In the genomic region with DNA sequence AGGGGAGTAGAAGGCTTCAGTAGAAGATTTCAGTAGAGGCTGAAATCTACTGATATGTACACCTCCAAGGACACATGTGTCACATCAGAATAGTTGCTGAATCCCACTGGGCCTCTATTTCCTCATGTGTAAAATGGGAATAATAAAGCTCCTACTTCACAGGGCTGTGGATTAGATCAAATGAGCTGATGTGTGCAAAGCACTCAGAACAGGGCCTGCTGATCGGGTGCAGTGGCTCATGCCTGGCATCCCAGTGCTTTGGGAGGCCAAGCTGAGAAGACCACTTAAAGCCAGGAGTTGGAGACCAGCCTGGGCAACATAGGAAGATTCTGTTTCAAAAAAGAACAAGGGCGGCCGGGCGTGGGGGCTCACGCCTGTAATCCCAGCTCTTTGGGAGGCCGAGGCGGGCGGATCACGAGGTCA, we compare ENCODE assay signal across 9 cellular contexts. TPM values are rescaled to one million over a fixed set of nuclear protein-coding genes. Genes with fewer than 3 reads are reported as not detected.
DNase-seq lines count a peak whose midpoint lies in the region; ATAC-seq, FAIRE-seq and TF ChIP-seq lines count a peak whose summit lies in the region.
"Had no signal": no experiment of that assay in that cellular context is flagged by ENCODE, and none has a peak within 500 bp of the region (broad histone marks: within the 10 kb centered on the region; RNA-seq: fewer than 3 reads in every experiment).

No MANE protein-coding gene starts in this region.

- peak overlapping the region; percentile 74 to 100 for H3K27ac ChIP-seq in small intestine (ENCODE audit: low read depth in 1 of 2, low read length in 1 of 2)

- H3K36me3 Mint-ChIP-seq in activated CD4-positive, alpha-beta memory T cell treated with anti-CD3 and anti-CD28 coated beads, Interleukin-2, amount 10 ng/mL, durations not matched to agents 7 days and 5 days (ENCODE audit: low read depth), result peaks cover 28% of the 10 kb centered on the region
- no peaks in the 10 kb centered on the region for H3K36me3 Mint-ChIP-seq in glutamatergic neuron (ENCODE audit: unreplicated experiment)

- H3K4me3 Mint-ChIP-seq in activated CD4-positive, alpha-beta memory T cell treated with anti-CD3 and anti-CD28 coated beads, Interleukin-2, amount 10 ng/mL, durations not matched to agents 7 days and 5 days, result peak overlapping the region; percentile 71
- no peak overlapping the region for H3K4me3 Mint-ChIP-seq in glutamatergic neuron (ENCODE audit: unreplicated experiment)
- H3K4me3 Mint-ChIP-seq: GM23338 had no signal

- no peak for ATAC-seq in GM21367 (IDR thresholded peaks at IDR 0.05; ENCODE audit: unreplicated experiment)
- no peak for ATAC-seq in HG02759 (IDR thresholded peaks at IDR 0.05; ENCODE audit: unreplicated experiment)

- peaks cover 6 to 11% of the 10 kb centered on the region in 2 donors for H3K4me1 ChIP-seq in small intestine (ENCODE audit: control insufficient read depth in 2 of 2, insufficient read depth in 1 of 2, low read depth in 1 of 2, low read length in 1 of 2)

- no peaks in the 10 kb centered on the region for H3K27me3 Mint-ChIP-seq in activated CD4-positive, alpha-beta memory T cell treated with anti-CD3 and anti-CD28 coated beads, Interleukin-2, amount 10 ng/mL, durations not matched to agents 7 days and 5 days
- H3K27me3 Mint-ChIP-seq in glutamatergic neuron (ENCODE audit: unreplicated experiment), result peaks cover 7% of the 10 kb centered on the region

- CTCF ChIA-PET in activated CD4-positive, alpha-beta memory T cell treated with anti-CD3 and anti-CD28 coated beads, Interleukin-2, amount 10 ng/mL, durations not matched to agents 7 days and 5 days (lab: Charles Lee), result interaction anchor here (0.7 to 3.6 kb wide), 6 partner anchors 12 to 270 kb away, joined by 3 to 16 read pairs (median 5); a partner anchor contains a TSS

- H3K27ac Mint-ChIP-seq in activated CD4-positive, alpha-beta memory T cell treated with anti-CD3 and anti-CD28 coated beads, Interleukin-2, amount 10 ng/mL, durations not matched to agents 7 days and 5 days, result peak overlapping the region; percentile 99
- H3K27ac Mint-ChIP-seq in glutamatergic neuron (ENCODE audit: unreplicated experiment), result peak overlapping the region; percentile 82
- H3K27ac Mint-ChIP-seq: GM23338 had no signal

- peaks cover 81% of the 10 kb centered on the region for H3K4me1 Mint-ChIP-seq in activated CD4-positive, alpha-beta memory T cell treated with anti-CD3 and anti-CD28 coated beads, Interleukin-2, amount 10 ng/mL, durations not matched to agents 7 days and 5 days
- H3K4me1 Mint-ChIP-seq in glutamatergic neuron (ENCODE audit: low read depth, unreplicated experiment), result peaks cover 19% of the 10 kb centered on the region

- H3K27me3 ChIP-seq in small intestine (ENCODE audit: control insufficient read depth in 2 of 2, insufficient read depth in 2 of 2, low read length in 2 of 2), result no peaks in the 10 kb centered on the region

- DNase-seq in H4 (ENCODE audit: low spot score) (peak; percentile 2), glutamatergic neuron (no peak), small intestine (no peak), hepatic stellate cell (ENCODE audit: low spot score) (no peak), HuH-7 (ENCODE audit: low spot score) (no peak)
- no peak for DNase-seq in activated CD4-positive, alpha-beta memory T cell treated with anti-CD3 and anti-CD28 coated beads, Interleukin-2, amount 10 ng/mL, durations not matched to agents 7 days and 5 days

- no peaks in the 10 kb centered on the region for H3K9me3 Mint-ChIP-seq in activated CD4-positive, alpha-beta memory T cell treated with anti-CD3 and anti-CD28 coated beads, Interleukin-2, amount 10 ng/mL, durations not matched to agents 7 days and 5 days
- H3K9me3 Mint-ChIP-seq in glutamatergic neuron (ENCODE audit: unreplicated experiment), result peaks cover 13% of the 10 kb centered on the region
- H3K9me3 Mint-ChIP-seq: GM23338 had no signal

- no peaks in the 10 kb centered on the region for H3K36me3 ChIP-seq in small intestine (ENCODE audit: control insufficient read depth in 2 of 2, insufficient read depth in 2 of 2, low read length in 2 of 2)

- POLR2A ChIA-PET in activated CD4-positive, alpha-beta memory T cell treated with anti-CD3 and anti-CD28 coated beads, Interleukin-2, amount 10 ng/mL, durations not matched to agents 7 days and 5 days (lab: Charles Lee), result interaction anchor here (1.0 to 5.3 kb wide), 4 partner anchors 8 to 270 kb away, joined by 3 to 57 read pairs (median 28); a partner anchor contains a TSS

- WGBS in small intestine, 3 donors, result 87 to 94% (median 90%) methylated on average over 7 to 9 of the region's 9 CpGs

- H3K4me3 ChIP-seq in small intestine (ENCODE audit: low read depth in 1 of 2, low read length in 2 of 2), result no peak overlapping the region
- H3K4me3 ChIP-seq: GM23338 had no signal

- FAIRE-seq in small intestine (lab: Jason Lieb, UNC), result no peak

- no peak for TF ChIP-seq CTCF in glutamatergic neuron (IDR thresholded peaks at IDR 0.05; ENCODE audit: partially characterized antibody, unreplicated experiment)

- no peaks in the 10 kb centered on the region for H3K9me3 ChIP-seq in small intestine (ENCODE audit: control insufficient read depth, low read depth)

RNA-seq across cellular contexts. Expression of a gene that starts 8.1 kb away (rescaled TPM):
- 16.7 and 16.9 TPM in 2 replicates for total RNA-seq in H4 (2014; rRNA removed; shearing (Covaris generic))
- total RNA-seq in activated CD4-positive, alpha-beta memory T cell treated with anti-CD3 and anti-CD28 coated beads, Interleukin-2, amount 10 ng/mL, durations not matched to agents 7 days and 5 days, result 10 to 100 TPM; 12.7 to 15.5 TPM
- total RNA-seq in glutamatergic neuron (ENCODE audit: unreplicated experiment), result 8.1 TPM
- polyA plus RNA-seq in small intestine, result 10 to 100 TPM; 11.6 to 14.7 (median 12.4) TPM

RNA-seq across cellular contexts. Expression of a gene that starts 16.2 kb away (rescaled TPM):
- total RNA-seq in H4 (2014; rRNA removed; shearing (Covaris generic)), result 35.7 and 39.6 TPM in 2 replicates
- total RNA-seq in activated CD4-positive, alpha-beta memory T cell treated with anti-CD3 and anti-CD28 coated beads, Interleukin-2, amount 10 ng/mL, durations not matched to agents 7 days and 5 days, result 100 to 1,000 TPM; 452 to 454 TPM
- total RNA-seq in glutamatergic neuron (ENCODE audit: unreplicated experiment), result 27.6 TPM
- 10 to 100 TPM; 15.7 to 53.8 (median 15.9) TPM for polyA plus RNA-seq in small intestine

RNA-seq across cellular contexts. Expression of a gene that starts 25.7 kb away (rescaled TPM):
- total RNA-seq in H4 (2014; rRNA removed; shearing (Covaris generic)), result 24.3 and 45.5 TPM in 2 replicates
- 10 to 100 TPM; 67.0 to 68.0 TPM for total RNA-seq in activated CD4-positive, alpha-beta memory T cell treated with anti-CD3 and anti-CD28 coated beads, Interleukin-2, amount 10 ng/mL, durations not matched to agents 7 days and 5 days
- 47.1 TPM for total RNA-seq in glutamatergic neuron (ENCODE audit: unreplicated experiment)
- polyA plus RNA-seq in small intestine, result 10 to 100 TPM; 60.4 to 73.2 (median 60.5) TPM

RNA-seq across cellular contexts. Expression of a gene that starts 31.0 kb away (rescaled TPM):
- total RNA-seq in H4 (2014; rRNA removed; shearing (Covaris generic)), result 0.21 TPM in 1 of 2 replicates, not detected in the other
- total RNA-seq in activated CD4-positive, alpha-beta memory T cell treated with anti-CD3 and anti-CD28 coated beads, Interleukin-2, amount 10 ng/mL, durations not matched to agents 7 days and 5 days, result not detected
- total RNA-seq in glutamatergic neuron (ENCODE audit: unreplicated experiment), result 0.22 TPM
- polyA plus RNA-seq in small intestine, result under 1 TPM in 1 of 3 donors, not detected in 2; 0.06 TPM

RNA-seq across cellular contexts. Expression of a gene that starts 34.4 kb away (rescaled TPM):
- total RNA-seq in H4 (2014; rRNA removed; shearing (Covaris generic)), result 9.6 and 10.0 TPM in 2 replicates
- total RNA-seq in activated CD4-positive, alpha-beta memory T cell treated with anti-CD3 and anti-CD28 coated beads, Interleukin-2, amount 10 ng/mL, durations not matched to agents 7 days and 5 days, result 10 to 100 TPM; 31.1 to 31.6 TPM
- 25.8 TPM for total RNA-seq in glutamatergic neuron (ENCODE audit: unreplicated experiment)
- polyA plus RNA-seq in small intestine, result 10 to 100 TPM in 2 of 3 donors, 1 to 10 TPM in 1; 6.2 to 32.7 (median 11.6) TPM

Comparison
In these comparisons a context has a peak if more than half of its experiments do, and no peak if none do; other contexts are left out.
1. RNA of a gene that starts 16.2 kb away (total RNA-seq): 452 to 454 TPM in activated CD4-positive, alpha-beta memory T cell treated with anti-CD3 and anti-CD28 coated beads, Interleukin-2, amount 10 ng/mL, durations not matched to agents 7 days and 5 days; 35.7 to 39.6 TPM in H4 and 27.6 TPM in glutamatergic neuron (single experiment); every median in the first group is over 10 times any median in the second.